Comparison of ENCODE assay signal across 16 cellular contexts in genomic region chr2:95034818-95035217, GRCh38. TPM values are rescaled to one million over a fixed set of nuclear protein-coding genes. Genes with fewer than 3 reads are reported as not detected.
A peak's percentile ranks its signal among the peaks of the same experiment; 100 is the strongest.
DNase-seq lines count a peak whose midpoint lies in the region; ATAC-seq and TF ChIP-seq lines count a peak whose summit lies in the region.
"Had no signal": no experiment of that assay in that cellular context is flagged by ENCODE, and none has a peak within 500 bp of the region (broad histone marks: within the 10 kb centered on the region; RNA-seq: fewer than 3 reads in every experiment).

No MANE protein-coding gene starts in this region.

- H3K9me3 ChIP-seq in esophagus (ENCODE audit: control insufficient read depth in 2 of 2, insufficient read depth in 1 of 2, low read depth in 1 of 2, low read length in 1 of 2) (no peaks in the 10 kb centered on the region), mammary epithelial cell (replicated peaks; ENCODE audit: insufficient read depth, low read length) (peaks cover 6% of the 10 kb centered on the region)

- in situ Hi-C loops in mammary epithelial cell (cut with MboI; ENCODE audit: low sequenced_read_pairs in 2 of 2): no loop called here

- no peak for ATAC-seq in HG03571 (IDR thresholded peaks at IDR 0.05; ENCODE audit: unreplicated experiment)

- H3K4me3 ChIP-seq in esophagus (ENCODE audit: low read depth in 1 of 2, low read length in 2 of 2) (no peak overlapping the region), mammary epithelial cell (replicated peaks in 1 of 3; ENCODE audit: insufficient read depth in 1 of 3, low read depth in 2 of 3, low read length in 3 of 3) (no peak overlapping the region)

- peaks cover 24% of the 10 kb centered on the region for H3K36me3 Mint-ChIP-seq in activated naive CD8-positive, alpha-beta T cell
- peaks cover 20% of the 10 kb centered on the region for H3K36me3 Mint-ChIP-seq in activated naive CD8-positive, alpha-beta T cell treated with anti-CD3 and anti-CD28 coated beads for 36 hours
- H3K36me3 Mint-ChIP-seq: IgD-negative memory B cell had no signal

- 37 to 55% methylated on average over 7 of the region's 7 CpGs for WGBS in esophagus, 2 donors
- 45% methylated on average over 7 of the region's 7 CpGs for WGBS in mammary epithelial cell (ENCODE audit: low coverage, missing lambda C conversion rate)

- H3K9me3 Mint-ChIP-seq in activated naive CD8-positive, alpha-beta T cell (ENCODE audit: low read depth): peaks cover 20% of the 10 kb centered on the region
- H3K9me3 Mint-ChIP-seq in activated naive CD8-positive, alpha-beta T cell treated with anti-CD3 and anti-CD28 coated beads for 36 hours: peaks cover 21% of the 10 kb centered on the region

- peaks cover 85% of the 10 kb centered on the region for H3K4me1 Mint-ChIP-seq in activated naive CD8-positive, alpha-beta T cell (ENCODE audit: low read depth)
- peaks cover 49% of the 10 kb centered on the region for H3K4me1 Mint-ChIP-seq in activated naive CD8-positive, alpha-beta T cell treated with anti-CD3 and anti-CD28 coated beads for 36 hours
- H3K4me1 Mint-ChIP-seq: IgD-negative memory B cell had no signal

- H3K27ac Mint-ChIP-seq in activated naive CD8-positive, alpha-beta T cell: peak overlapping the region; percentile 77
- no peak overlapping the region for H3K27ac Mint-ChIP-seq in activated naive CD8-positive, alpha-beta T cell treated with anti-CD3 and anti-CD28 coated beads for 36 hours
- H3K27ac Mint-ChIP-seq: IgD-negative memory B cell had no signal

- no TSS peak for BruUV-seq in mammary epithelial cell (replicated peaks; lab: Mats Ljungman, UMichigan)

- DNase-seq in activated naive CD8-positive, alpha-beta T cell treated with anti-CD3 and anti-CD28 coated beads for 36 hours: no peak
- peak; percentile 72 for DNase-seq in NCI-H69 (lab: John Stamatoyannopoulos, UW)
- no peak for DNase-seq in mammary epithelial cell
- DNase-seq: CD8-positive, alpha-beta memory T cell; DND-41; GF-D8; GOT3; NCI-H2081; NCI-H510A treated with DMSO at 0.1 percent for 48 hours had no signal

- intact Hi-C loops in mammary epithelial cell (cut with micrococcal nuclease): no loop called here

- TF ChIP-seq CTCF in mammary epithelial cell (conservative IDR thresholded peaks at IDR 0.05 in 1 of 2, IDR thresholded peaks at IDR 0.05 in 1 of 2; ENCODE audit: extremely low read depth in 1 of 2, insufficient read depth in 1 of 2, low read depth in 1 of 2, low read length in 2 of 2): no peak

- no peak overlapping the region for H3K4me2 ChIP-seq in mammary epithelial cell (ENCODE audit: insufficient read depth, low read depth, low read length)

- dilution Hi-C loops in mammary epithelial cell (cut with HindIII; ENCODE audit: low sequenced_read_pairs): no loop called here

- no peak overlapping the region for H3K9ac ChIP-seq in mammary epithelial cell (ENCODE audit: insufficient read depth, low read length)

- no peaks in the 10 kb centered on the region for H3K79me2 ChIP-seq in mammary epithelial cell (ENCODE audit: insufficient read depth, low read length)

- H3K27me3 Mint-ChIP-seq in activated naive CD8-positive, alpha-beta T cell: no peaks in the 10 kb centered on the region
- H3K27me3 Mint-ChIP-seq in activated naive CD8-positive, alpha-beta T cell treated with anti-CD3 and anti-CD28 coated beads for 36 hours: no peaks in the 10 kb centered on the region
- H3K27me3 Mint-ChIP-seq: CD8-positive, alpha-beta memory T cell had no signal

- peaks cover 2 to 29% of the 10 kb centered on the region in 2 donors for H3K4me1 ChIP-seq in esophagus (ENCODE audit: control insufficient read depth in 2 of 2, insufficient read depth in 2 of 2, low read length in 1 of 2)
- H3K4me1 ChIP-seq in mammary epithelial cell (ENCODE audit: insufficient read depth, low read length): no peaks in the 10 kb centered on the region

- H4K20me1 ChIP-seq in mammary epithelial cell (ENCODE audit: insufficient read depth, low read length): no peaks in the 10 kb centered on the region

- H3K27me3 ChIP-seq in esophagus (ENCODE audit: control insufficient read depth in 1 of 2, insufficient read depth in 2 of 2, low read length in 2 of 2) (no peaks in the 10 kb centered on the region), mammary epithelial cell (ENCODE audit: insufficient read depth, low read length) (peaks cover 3% of the 10 kb centered on the region)

- H3K36me3 ChIP-seq in esophagus (ENCODE audit: control insufficient read depth in 2 of 2, insufficient read depth in 2 of 2, low read length in 1 of 2) (no peaks in the 10 kb centered on the region), mammary epithelial cell (ENCODE audit: insufficient read depth, low read length) (no peaks in the 10 kb centered on the region)

- CTCF ChIA-PET in mammary epithelial cell (lab: Charles Lee; ENCODE audit: low non-redundant PET): interaction anchor here (0.6 kb wide), 1 partner anchor 42 kb away, joined by 3 read pairs; no protein-coding TSS in a partner anchor

- H3K4me3 Mint-ChIP-seq in activated naive CD8-positive, alpha-beta T cell: no peak overlapping the region
- H3K4me3 Mint-ChIP-seq in activated naive CD8-positive, alpha-beta T cell treated with anti-CD3 and anti-CD28 coated beads for 36 hours: no peak overlapping the region
- H3K4me3 Mint-ChIP-seq: CD8-positive, alpha-beta memory T cell; IgD-negative memory B cell had no signal

- H3K27ac ChIP-seq in esophagus (ENCODE audit: low read depth in 2 of 2, low read length in 1 of 2): peak overlapping the region; percentile 3 to 75
- H3K27ac ChIP-seq in temporal lobe (ENCODE audit: low read depth, low read length): peak overlapping the region; percentile 72
- H3K27ac ChIP-seq in mammary epithelial cell (ENCODE audit: insufficient read depth, low read depth, low read length): no peak overlapping the region

- H2AFZ ChIP-seq in mammary epithelial cell (ENCODE audit: low read depth, low read length): no peak overlapping the region

RNA-seq across cellular contexts. Expression of gene MAL, which starts 9.3 kb away (rescaled TPM):
- 10 to 100 TPM; 50.8 to 52.9 TPM for total RNA-seq in activated naive CD8-positive, alpha-beta T cell treated with anti-CD3 and anti-CD28 coated beads for 36 hours
- 1,000 to 10,000 TPM; 1,481 to 3,581 TPM for polyA plus RNA-seq in esophagus
- not detected for total RNA-seq in temporal lobe
- not detected for total RNA-seq in mammary epithelial cell
- not detected for polyA plus RNA-seq in mammary epithelial cell
- polyA minus RNA-seq in mammary epithelial cell: not detected
- total RNA-seq: HT1080, RPMI7951 had no signal

Comparison
In these comparisons a context has a peak if more than half of its experiments do, and no peak if none do; other contexts are left out.
1. RNA of gene MAL, which starts 9.3 kb away (total RNA-seq): 50.8 to 52.9 TPM in activated naive CD8-positive, alpha-beta T cell treated with anti-CD3 and anti-CD28 coated beads for 36 hours; not detected in temporal lobe (single experiment) and not detected in mammary epithelial cell; every median in the first group is over 10 times any median in the second.